Comparison of ENCODE assay signal across 1 cellular context in the genomic region with DNA sequence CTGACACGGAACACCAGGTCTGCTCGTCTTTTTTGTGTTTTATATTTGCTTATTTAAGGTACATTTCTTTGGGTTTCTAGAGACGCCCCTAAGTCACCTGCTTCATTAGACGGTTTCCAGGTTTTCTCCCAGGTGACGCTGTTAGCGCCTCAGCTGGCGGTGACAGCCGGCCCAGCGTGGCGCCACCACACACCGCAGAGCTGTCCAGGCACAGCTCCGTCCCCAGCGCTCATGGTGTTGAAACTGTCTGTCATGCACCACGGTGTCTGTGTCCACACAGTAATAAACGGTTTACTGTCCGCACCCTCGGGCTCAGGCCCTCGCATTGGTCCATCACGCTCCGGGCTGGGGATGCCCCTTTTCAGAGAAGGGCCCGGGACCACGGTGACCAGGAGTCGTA.
TF ChIP-seq lines count a peak whose summit lies in the region.

No MANE protein-coding gene starts in this region.

TF ChIP-seq in K562, 482 proteins besides CTCF, POLR2A, EP300 and RAD21:
- TF ChIP-seq, protein P1, sequence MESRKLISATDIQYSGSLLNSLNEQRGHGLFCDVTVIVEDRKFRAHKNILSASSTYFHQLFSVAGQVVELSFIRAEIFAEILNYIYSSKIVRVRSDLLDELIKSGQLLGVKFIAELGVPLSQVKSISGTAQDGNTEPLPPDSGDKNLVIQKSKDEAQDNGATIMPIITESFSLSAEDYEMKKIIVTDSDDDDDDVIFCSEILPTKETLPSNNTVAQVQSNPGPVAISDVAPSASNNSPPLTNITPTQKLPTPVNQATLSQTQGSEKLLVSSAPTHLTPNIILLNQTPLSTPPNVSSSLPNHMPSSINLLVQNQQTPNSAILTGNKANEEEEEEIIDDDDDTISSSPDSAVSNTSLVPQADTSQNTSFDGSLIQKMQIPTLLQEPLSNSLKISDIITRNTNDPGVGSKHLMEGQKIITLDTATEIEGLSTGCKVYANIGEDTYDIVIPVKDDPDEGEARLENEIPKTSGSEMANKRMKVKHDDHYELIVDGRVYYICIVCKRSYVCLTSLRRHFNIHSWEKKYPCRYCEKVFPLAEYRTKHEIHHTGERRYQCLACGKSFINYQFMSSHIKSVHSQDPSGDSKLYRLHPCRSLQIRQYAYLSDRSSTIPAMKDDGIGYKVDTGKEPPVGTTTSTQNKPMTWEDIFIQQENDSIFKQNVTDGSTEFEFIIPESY (CRISPR knock-in tag; IDR thresholded peaks at IDR 0.05): peak; percentile 67
- TF ChIP-seq ESRRB (CRISPR knock-in tag; IDR thresholded peaks at IDR 0.05; ENCODE audit: borderline replicate concordance): no peak
TF ChIP-seq in K562: peak in this region for 1.
